In genomic region chr2:2183135-2183534, GRCh38 we compare ENCODE assay signal across 17 cellular contexts.
DNase-seq lines count a peak whose midpoint lies in the region; ATAC-seq and TF ChIP-seq lines count a peak whose summit lies in the region.
"Had no signal": no experiment of that assay in that cellular context is flagged by ENCODE, and none has a peak within 500 bp of the region (broad histone marks: within the 10 kb centered on the region; RNA-seq: fewer than 3 reads in every experiment).

No MANE protein-coding gene starts in this region.

- POLR2A ChIA-PET in activated CD4-positive, alpha-beta T cell treated with anti-CD3 and anti-CD28 coated beads, Interleukin-2, amount 10 ng/mL, durations not matched to agents 7 days and 5 days (lab: Charles Lee) = no interaction called here

- no peaks in the 10 kb centered on the region for H3K36me3 Mint-ChIP-seq in osteocyte (ENCODE audit: unreplicated experiment)
- no peaks in the 10 kb centered on the region for H3K36me3 Mint-ChIP-seq in activated CD4-positive, alpha-beta T cell treated with anti-CD3 and anti-CD28 coated beads, Interleukin-2, amount 10 ng/mL, durations not matched to agents 7 days and 5 days (ENCODE audit: low read depth)
- H3K36me3 Mint-ChIP-seq: CD14-positive monocyte had no signal

- no peak overlapping the region for H3K4me3 Mint-ChIP-seq in osteocyte (ENCODE audit: unreplicated experiment)
- H3K4me3 Mint-ChIP-seq in activated CD4-positive, alpha-beta T cell treated with anti-CD3 and anti-CD28 coated beads, Interleukin-2, amount 10 ng/mL, durations not matched to agents 7 days and 5 days = no peak overlapping the region
- H3K4me3 Mint-ChIP-seq: CD14-positive monocyte had no signal

- ATAC-seq in GM21576 (IDR thresholded peaks at IDR 0.05; ENCODE audit: unreplicated experiment) = no peak
- ATAC-seq: A549 had no signal

- CTCF ChIA-PET in activated CD4-positive, alpha-beta T cell treated with anti-CD3 and anti-CD28 coated beads, Interleukin-2, amount 10 ng/mL, durations not matched to agents 7 days and 5 days (lab: Charles Lee) = interaction anchor here (0.9 kb wide), 1 partner anchor 27 kb away, joined by 3 read pairs; no protein-coding TSS in a partner anchor

- TF ChIP-seq CTCF in choroid plexus epithelial cell (conservative IDR thresholded peaks at IDR 0.05; ENCODE audit: low read depth, low read length) (no peak), osteocyte (IDR thresholded peaks at IDR 0.05) (no peak)

- DNase-seq in NCI-H2107 treated with DMSO at 0.1 percent for 48 hours (lab: John Stamatoyannopoulos, UW; ENCODE audit: unreplicated experiment) (peak; percentile 41), NCI-H2107 (lab: John Stamatoyannopoulos, UW) (no peak), NCI-H2171 (lab: John Stamatoyannopoulos, UW) (peak; percentile 25), choroid plexus epithelial cell (ENCODE audit: low read depth) (peak; percentile 15), osteocyte (ENCODE audit: extremely low spot score, unreplicated experiment) (peak; percentile 38), ecto neural progenitor cell (ENCODE audit: low spot score) (no peak)
- no peak for DNase-seq in activated CD4-positive, alpha-beta T cell treated with anti-CD3 and anti-CD28 coated beads, Interleukin-2, amount 10 ng/mL, durations not matched to agents 7 days and 5 days
- DNase-seq: Caco-2, GF-D8, GOT3, KBM-7, NCI-H1436 treated with DMSO at 0.1 percent for 48 hours, NCI-H2227 treated with DMSO at 0.1 percent for 48 hours, NCI-H524 treated with DMSO at 0.1 percent for 48 hours had no signal

- H3K4me1 Mint-ChIP-seq in osteocyte (ENCODE audit: unreplicated experiment) = no peaks in the 10 kb centered on the region
- H3K4me1 Mint-ChIP-seq in activated CD4-positive, alpha-beta T cell treated with anti-CD3 and anti-CD28 coated beads, Interleukin-2, amount 10 ng/mL, durations not matched to agents 7 days and 5 days = no peaks in the 10 kb centered on the region
- H3K4me1 Mint-ChIP-seq: CD14-positive monocyte had no signal

- no peaks in the 10 kb centered on the region for H3K27me3 Mint-ChIP-seq in osteocyte (ENCODE audit: unreplicated experiment)
- no peaks in the 10 kb centered on the region for H3K27me3 Mint-ChIP-seq in activated CD4-positive, alpha-beta T cell treated with anti-CD3 and anti-CD28 coated beads, Interleukin-2, amount 10 ng/mL, durations not matched to agents 7 days and 5 days

- no peaks in the 10 kb centered on the region for H3K9me3 Mint-ChIP-seq in osteocyte (ENCODE audit: unreplicated experiment)
- peaks cover 2% of the 10 kb centered on the region for H3K9me3 Mint-ChIP-seq in activated CD4-positive, alpha-beta T cell treated with anti-CD3 and anti-CD28 coated beads, Interleukin-2, amount 10 ng/mL, durations not matched to agents 7 days and 5 days

- no peak overlapping the region for H3K27ac Mint-ChIP-seq in osteocyte (ENCODE audit: unreplicated experiment)
- H3K27ac Mint-ChIP-seq in activated CD4-positive, alpha-beta T cell treated with anti-CD3 and anti-CD28 coated beads, Interleukin-2, amount 10 ng/mL, durations not matched to agents 7 days and 5 days = no peak overlapping the region

- no peak overlapping the region for H3K4me3 ChIP-seq in choroid plexus epithelial cell (ENCODE audit: low read depth, low read length)
- H3K4me3 ChIP-seq: A549 had no signal

Comparison
In these comparisons a context has a peak if more than half of its experiments do, and no peak if none do; other contexts are left out.
1. DNase-seq: peak in NCI-H2107 treated with DMSO at 0.1 percent for 48 hours (single experiment), NCI-H2171 (single experiment), choroid plexus epithelial cell (single experiment) and osteocyte (single experiment); none in NCI-H2107 (single experiment), activated CD4-positive, alpha-beta T cell treated with anti-CD3 and anti-CD28 coated beads, Interleukin-2, amount 10 ng/mL, durations not matched to agents 7 days and 5 days (single experiment) and ecto neural progenitor cell (single experiment).